Comparison of ENCODE assay signal across 2 cellular contexts in genomic region chrX:86369847-86370630, GRCh38.
TF ChIP-seq lines count a peak whose summit lies in the region.

No MANE protein-coding gene starts in this region.

TF ChIP-seq in IMR-90, 13 proteins besides CTCF, POLR2A, EP300 and RAD21 (continued from another document):
- TF ChIP-seq ELK1 (IDR thresholded peaks at IDR 0.05; ENCODE audit: borderline replicate concordance, low read depth, low read length), result no peak
- no peak for TF ChIP-seq SMC3 (IDR thresholded peaks at IDR 0.05; ENCODE audit: low read depth, low read length)
- TF ChIP-seq RCOR1 (IDR thresholded peaks at IDR 0.05; ENCODE audit: insufficient replicate concordance, low read length), result no peak
- no peak for TF ChIP-seq CEBPB (IDR thresholded peaks at IDR 0.05; ENCODE audit: low read depth, low read length)
- no peak for TF ChIP-seq MAZ (IDR thresholded peaks at IDR 0.05; ENCODE audit: borderline replicate concordance, low read depth, low read length)
- TF ChIP-seq RFX5 (IDR thresholded peaks at IDR 0.05; ENCODE audit: low read depth, low read length), result no peak
- TF ChIP-seq USF2 (IDR thresholded peaks at IDR 0.05; ENCODE audit: low read depth, low read length), result no peak
- no peak for TF ChIP-seq FOS (IDR thresholded peaks at IDR 0.05; ENCODE audit: low read depth, low read length)
- TF ChIP-seq BHLHE40 (IDR thresholded peaks at IDR 0.05; ENCODE audit: low read depth, low read length), result no peak

TF ChIP-seq in endothelial cell of umbilical vein, 7 proteins besides CTCF, POLR2A, EP300 and RAD21 (continued from another document):
- TF ChIP-seq POLR2AphosphoS5 (IDR thresholded peaks at IDR 0.05; ENCODE audit: insufficient read depth, low read depth, low read length), result no peak
